ENCODE assay signal across 1 cellular context in genomic region chr6:104859225-104860146, GRCh38.
TF ChIP-seq lines count a peak whose summit lies in the region.

TSS of gene HACE1 (minus strand) at chr6:104859919. CDS start at chr6:104859642, 277 bp downstream.

TF ChIP-seq in GM12878, 131 proteins besides CTCF, POLR2A, EP300 and RAD21 (continued from another document and continues in another):
- TF ChIP-seq HSF1 (IDR thresholded peaks at IDR 0.05; ENCODE audit: low read depth, low read length) (no peak), MTA2 (IDR thresholded peaks at IDR 0.05; ENCODE audit: low read depth) (no peak), ZBTB33 (IDR thresholded peaks at IDR 0.05) (no peak), RCOR1 (conservative IDR thresholded peaks at IDR 0.05; ENCODE audit: low read depth, low read length) (no peak), E2F4 (IDR thresholded peaks at IDR 0.05; ENCODE audit: low read depth, low read length) (no peak; the same call in 1 of the 2 replicates), PKNOX1 (IDR thresholded peaks at IDR 0.05) (peak; percentile 32; the same call in 1 of the 2 replicates), HDAC2 (IDR thresholded peaks at IDR 0.05) (no peak), REST (IDR thresholded peaks at IDR 0.05; ENCODE audit: low read depth, low read length) (no peak), POLR2AphosphoS2 (IDR thresholded peaks at IDR 0.05; ENCODE audit: low read depth, low read length) (no peak), FOXK2 (IDR thresholded peaks at IDR 0.05) (no peak), E4F1 (IDR thresholded peaks at IDR 0.05; ENCODE audit: borderline replicate concordance, partially characterized antibody) (no peak), MXI1 (IDR thresholded peaks at IDR 0.05; ENCODE audit: low read depth, low read length) (peak; percentile 60; the same call in 1 of the 2 replicates), POLR2AphosphoS5 (IDR thresholded peaks at IDR 0.05; ENCODE audit: low read length) (no peak), NR2C1 (IDR thresholded peaks at IDR 0.05) (peak; percentile 49; the same call in 1 of the 2 replicates), CBX5 (IDR thresholded peaks at IDR 0.05; ENCODE audit: low read depth) (no peak; the same call in 1 of the 2 replicates), ESRRA (IDR thresholded peaks at IDR 0.05; ENCODE audit: low read length) (no peak), MYC (IDR thresholded peaks at IDR 0.05; ENCODE audit: insufficient read depth, insufficient read length, insufficient replicate concordance, low read length, severe bottlenecking) (no peak), SMARCA5 (IDR thresholded peaks at IDR 0.05) (peak; percentile 58; the same call in 1 of the 2 replicates), IRF5 (IDR thresholded peaks at IDR 0.05; ENCODE audit: borderline replicate concordance) (no peak), CBX3 (IDR thresholded peaks at IDR 0.05; ENCODE audit: borderline replicate concordance, low read depth) (no peak), NR2C2 (IDR thresholded peaks at IDR 0.05; ENCODE audit: borderline replicate concordance, control insufficient read depth, insufficient read length, low read depth) (no peak), ATF3 (IDR thresholded peaks at IDR 0.05; ENCODE audit: borderline replicate concordance, extremely low read depth, low read depth, low read length) (no peak), CBFB (IDR thresholded peaks at IDR 0.05; ENCODE audit: low read depth) (no peak), EGR1 (IDR thresholded peaks at IDR 0.05; ENCODE audit: borderline replicate concordance in 1 of 2, low read depth in 2 of 2, low read length in 2 of 2) (peak; percentile 80 to 82), MLLT1 (IDR thresholded peaks at IDR 0.05) (peak; percentile 96), ZNF207 (IDR thresholded peaks at IDR 0.05; ENCODE audit: borderline replicate concordance) (peak; percentile 67), RELA (IDR thresholded peaks at IDR 0.05; ENCODE audit: borderline replicate concordance, partially characterized antibody) (peak; percentile 8), CUX1 (IDR thresholded peaks at IDR 0.05; ENCODE audit: insufficient replicate concordance, low read depth, low read length) (no peak), USF2 (IDR thresholded peaks at IDR 0.05; ENCODE audit: borderline replicate concordance, low read depth, low read length) (no peak), NFYA (IDR thresholded peaks at IDR 0.05; ENCODE audit: borderline replicate concordance, low read depth, low read length) (no peak), ETV6 (conservative IDR thresholded peaks at IDR 0.05 in 1 of 2, IDR thresholded peaks at IDR 0.05 in 1 of 2; ENCODE audit: borderline replicate concordance in 1 of 2, low read depth in 1 of 2) (no peak), BRCA1 (IDR thresholded peaks at IDR 0.05; ENCODE audit: low read depth, low read length) (no peak), SUPT20H (IDR thresholded peaks at IDR 0.05; ENCODE audit: borderline replicate concordance, control insufficient read depth, low read depth, low read length) (no peak)
